In genomic region chr1:16961297-16962124, GRCh38 we compare ENCODE assay signal across 8 cellular contexts. TPM values are rescaled to one million over a fixed set of nuclear protein-coding genes. Genes with fewer than 3 reads are reported as not detected.
DNase-seq lines count a peak whose midpoint lies in the region; ATAC-seq, FAIRE-seq and TF ChIP-seq lines count a peak whose summit lies in the region.

No MANE protein-coding gene starts in this region.

- TF ChIP-seq POLR2A in H1 (IDR thresholded peaks at IDR 0.05; ENCODE audit: control extremely low read depth in 1 of 2, low read depth in 2 of 2, low read length in 2 of 2): no peak

- H3K4me3 ChIP-seq in NT2/D1 (ENCODE audit: insufficient read length, low read depth): no peak overlapping the region
- H3K4me3 ChIP-seq in H1 (ENCODE audit: extremely low read depth in 1 of 4, insufficient read depth in 2 of 4, low read depth in 3 of 4, low read length in 4 of 4): peak overlapping the region in 3 of 4 experiments; percentile 19 to 46 (median 27); a peak in 4 of 8 replicates
- H3K4me3 ChIP-seq in parathyroid adenoma (ENCODE audit: low read depth, low read length): no peak overlapping the region

- WGBS in H1 (ENCODE audit: extremely low coverage in 1 of 2, insufficient coverage in 1 of 2, insufficient read length in 1 of 2, insufficient replicate concordance in 2 of 2, low coverage in 1 of 2, low lambda C conversion rate in 2 of 2, missing lambda C conversion rate in 1 of 2), 2 experiments: 96% methylated on average over 12 of the region's 12 CpGs; no CpG with 5 or more reads in 1 of the 2 experiments

- no peak overlapping the region for H2BK120ac ChIP-seq in H1 (replicated peaks; ENCODE audit: low read depth, low read length)

- H3K4me1 Mint-ChIP-seq in CD4-positive, alpha-beta T cell (ENCODE audit: low read depth): peaks cover 10% of the 10 kb centered on the region

- no peaks in the 10 kb centered on the region for H3K79me1 ChIP-seq in H1 (ENCODE audit: low read depth, low read length)

- DNase-seq in CD4-positive, alpha-beta T cell: no peak
- DNase-seq in NT2/D1 (ENCODE audit: low read depth, low spot score) (no peak), H1 (ENCODE audit: low read depth in 1 of 2, low spot score in 2 of 2) (no peak), NCI-H524 treated with DMSO at 0.1 percent for 48 hours (lab: John Stamatoyannopoulos, UW) (no peak), NCI-H510A (lab: John Stamatoyannopoulos, UW) (no peak), HuH-7 (ENCODE audit: low spot score) (no peak)

- H4K20me1 ChIP-seq in H1 (replicated peaks in 1 of 2; ENCODE audit: control insufficient read depth in 1 of 2, insufficient read depth in 2 of 2, low read length in 2 of 2): peaks cover 0 to 5% of the 10 kb centered on the region in 2 experiments

- no peak overlapping the region for H4K8ac ChIP-seq in H1 (ENCODE audit: extremely low read depth, insufficient read depth, low read length)

- H3K18ac ChIP-seq in H1 (ENCODE audit: extremely low read depth, low read length): no peak overlapping the region

- no peaks in the 10 kb centered on the region for H3K27me3 Mint-ChIP-seq in CD4-positive, alpha-beta T cell

- H4K91ac ChIP-seq in H1 (replicated peaks; ENCODE audit: insufficient read length, low read length): no peak overlapping the region

- no peak overlapping the region for H2BK5ac ChIP-seq in H1 (ENCODE audit: low read depth, low read length)

- no peaks in the 10 kb centered on the region for H3K9me3 ChIP-seq in CD4-positive, alpha-beta T cell (ENCODE audit: control insufficient read depth, low read length)
- H3K9me3 ChIP-seq in NT2/D1 (ENCODE audit: insufficient read depth, low read length) (no peaks in the 10 kb centered on the region), H1 (ENCODE audit: insufficient read depth in 2 of 2, low read depth in 1 of 2, low read length in 1 of 2) (no peaks in the 10 kb centered on the region), parathyroid adenoma (ENCODE audit: control insufficient read depth, low read length) (no peaks in the 10 kb centered on the region)

- no peak for ATAC-seq in CD4-positive, alpha-beta T cell (ENCODE audit: poor library complexity)
- no peak for ATAC-seq in HG02763 (IDR thresholded peaks at IDR 0.05; ENCODE audit: unreplicated experiment)

- H3K27me3 ChIP-seq in CD4-positive, alpha-beta T cell (ENCODE audit: control insufficient read depth, insufficient read depth, low read length): no peaks in the 10 kb centered on the region
- H3K27me3 ChIP-seq in NT2/D1 (ENCODE audit: insufficient read depth, insufficient read length): no peaks in the 10 kb centered on the region
- H3K27me3 ChIP-seq in H1 (replicated peaks in 1 of 4; ENCODE audit: control insufficient read depth in 3 of 4, extremely low read depth in 1 of 4, insufficient read depth in 3 of 4, low read length in 3 of 4): no peaks in the 10 kb centered on the region
- H3K27me3 ChIP-seq in parathyroid adenoma (ENCODE audit: control insufficient read depth, insufficient read depth, low read length): no peaks in the 10 kb centered on the region

- TF ChIP-seq EP300 in H1 (IDR thresholded peaks at IDR 0.05; ENCODE audit: borderline replicate concordance in 1 of 2, low read depth in 2 of 2, low read length in 2 of 2): no peak

- CTCF ChIA-PET in CD4-positive, alpha-beta T cell (lab: Charles Lee): interaction anchor here (1.2 to 1.7 kb wide), 3 partner anchors 10 to 341 kb away, joined by 3 to 24 read pairs (median 4); no protein-coding TSS in a partner anchor
- CTCF ChIA-PET in H1 (lab: Charles Lee; ENCODE audit: partially characterized antibody): interaction anchor here (0.6 to 14.3 kb wide), 19 partner anchors 9 to 393 kb away, joined by 3 to 267 read pairs (median 5); partner anchors contain the start of genes CROCC and MFAP2

- no peaks in the 10 kb centered on the region for H3K4me1 ChIP-seq in NT2/D1 (ENCODE audit: insufficient read depth, insufficient read length)
- H3K4me1 ChIP-seq in H1 (replicated peaks in 1 of 4; ENCODE audit: control insufficient read depth in 3 of 4, insufficient read depth in 4 of 4, low read length in 3 of 4): no peaks in the 10 kb centered on the region
- H3K4me1 ChIP-seq in parathyroid adenoma: no peaks in the 10 kb centered on the region

- H3K79me2 ChIP-seq in H1 (ENCODE audit: control insufficient read depth in 1 of 2, insufficient read depth in 2 of 2, low read length in 2 of 2) (no peaks in the 10 kb centered on the region), parathyroid adenoma (no peaks in the 10 kb centered on the region)

- no peak for TF ChIP-seq CTCF in CD4-positive, alpha-beta T cell (IDR thresholded peaks at IDR 0.05)
- TF ChIP-seq CTCF in H1 (IDR thresholded peaks at IDR 0.05; ENCODE audit: control extremely low read depth in 1 of 3, insufficient read depth in 1 of 3, low read depth in 1 of 3, low read length in 3 of 3) (no peak), parathyroid adenoma (IDR thresholded peaks at IDR 0.05) (no peak)

- no peak overlapping the region for H3K23ac ChIP-seq in H1 (ENCODE audit: insufficient read length)

- H3K27ac Mint-ChIP-seq in CD4-positive, alpha-beta T cell: no peak overlapping the region

- H3K9ac ChIP-seq in NT2/D1 (ENCODE audit: insufficient read length, low read depth) (peak overlapping the region; percentile 67), H1 (replicated peaks in 1 of 4; ENCODE audit: extremely low read depth in 1 of 4, low read depth in 3 of 4, low read length in 3 of 4) (no peak overlapping the region), parathyroid adenoma (no peak overlapping the region)

- H3K23me2 ChIP-seq in H1 (ENCODE audit: low read depth, low read length): no peaks in the 10 kb centered on the region

- H2AK5ac ChIP-seq in H1 (ENCODE audit: low read depth, low read length): 0 out of 2 replicates have a peak overlapping the region, but pooled peaks have one; percentile 40

- H2BK15ac ChIP-seq in H1 (ENCODE audit: low read length): no peak overlapping the region

- H2BK12ac ChIP-seq in H1 (ENCODE audit: low read depth, low read length): no peak overlapping the region

- H3K36me3 ChIP-seq in NT2/D1 (ENCODE audit: insufficient read depth, insufficient read length, low read length) (peaks cover 9% of the 10 kb centered on the region), H1 (ENCODE audit: control insufficient read depth in 2 of 4, insufficient read depth in 4 of 4, low read length in 3 of 4) (peaks cover 5 to 20% (median 12%) of the 10 kb centered on the region in 4 experiments; a peak in 7 of 8 replicates), parathyroid adenoma (ENCODE audit: control insufficient read depth, insufficient read depth, low read length) (no peaks in the 10 kb centered on the region)

- no peak overlapping the region for H4K5ac ChIP-seq in H1 (ENCODE audit: insufficient read length, low read depth, low read length)

- peak overlapping the region; percentile 63 for H3K4me3 Mint-ChIP-seq in CD4-positive, alpha-beta T cell

- H3K4me2 ChIP-seq in H1 (ENCODE audit: insufficient read depth in 1 of 2, low read depth in 2 of 2, low read length in 2 of 2) (peak overlapping the region in 1 of 2 experiments; percentile 60; a peak in 2 of 4 replicates), parathyroid adenoma (ENCODE audit: low read length) (peak overlapping the region; percentile 17)

- H2AFZ ChIP-seq in H1 (ENCODE audit: low read length) (no peak overlapping the region), parathyroid adenoma (peak overlapping the region; percentile 50)

- no peak overlapping the region for H3K56ac ChIP-seq in H1 (replicated peaks; ENCODE audit: insufficient read length, low read depth, low read length)

- TF ChIP-seq RAD21 in H1 (IDR thresholded peaks at IDR 0.05 in 1 of 2, conservative IDR thresholded peaks at IDR 0.05 in 1 of 2; ENCODE audit: low read depth in 2 of 2, low read length in 2 of 2): no peak

- no peak overlapping the region for H3K14ac ChIP-seq in H1 (ENCODE audit: insufficient read length)

- intact Hi-C loops in CD4-positive, alpha-beta T cell (cut with DNase I, micrococcal nuclease): loop anchor here in 1 of 2 experiments (2.0 kb wide), 1 partner anchor 47 kb away; no protein-coding TSS in a partner anchor

- POLR2A ChIA-PET in CD4-positive, alpha-beta T cell (lab: Charles Lee): interaction anchor here (1.4 kb wide), 1 partner anchor 56 kb away, joined by 4 read pairs; no protein-coding TSS in a partner anchor
- POLR2A ChIA-PET in H1 (lab: Charles Lee; ENCODE audit: partially characterized antibody): interaction anchor here (0.6 to 1.7 kb wide), 7 partner anchors 9 to 52 kb away, joined by 3 to 6 read pairs (median 3); partner anchors contain the start of gene MFAP2

- H2BK20ac ChIP-seq in H1 (ENCODE audit: low read length): no peak overlapping the region

- FAIRE-seq in H1 (lab: Jason Lieb, UNC): no peak

- H3K36me3 Mint-ChIP-seq in CD4-positive, alpha-beta T cell (ENCODE audit: low read depth): peaks cover 17% of the 10 kb centered on the region

- H3K9me3 Mint-ChIP-seq in CD4-positive, alpha-beta T cell: no peaks in the 10 kb centered on the region

- H3K4ac ChIP-seq in H1 (replicated peaks; ENCODE audit: insufficient read length, low read depth, low read length): no peak overlapping the region

- H3K27ac ChIP-seq in CD4-positive, alpha-beta T cell (ENCODE audit: low read depth, low read length): no peak overlapping the region
- H3K27ac ChIP-seq in H1 (ENCODE audit: low read depth, low read length) (no peak overlapping the region), parathyroid adenoma (no peak overlapping the region)

RNA-seq across cellular contexts. Expression of gene MFAP2, which starts 18.9 kb away (rescaled TPM):
- total RNA-seq in CD4-positive, alpha-beta T cell: not detected
- total RNA-seq in H1 (2021; fragmentation: NEBNext Ultra II Directional; extraction: Animal tissue kit (Norgen Biotek cat#: 25700)): 172 and 188 TPM in 2 replicates
- 326 and 394 TPM in 2 replicates for polyA plus RNA-seq in H1 (2011; rRNA removed)
- polyA plus RNA-seq in H1 (2011; cell fraction: cytosol; rRNA removed): 219 TPM
- polyA plus RNA-seq in H1 (2011; cell fraction: nucleus; rRNA removed): 360 TPM
- polyA plus RNA-seq in H1 (2012, experiment 1 of 2): 114 to 218 TPM (median 204 TPM) in 4 replicates
- 253 TPM for polyA plus RNA-seq in H1 (2012, experiment 2 of 2)
- polyA plus RNA-seq in H1 (2013, experiment 1 of 2): 278 TPM
- 321 TPM for polyA plus RNA-seq in H1 (2013, experiment 2 of 2)
- polyA minus RNA-seq in H1 (2011; rRNA and poly(A)+ RNA removed): 64.4 and 85.3 TPM in 2 replicates
- polyA minus RNA-seq in H1 (2011; cell fraction: cytosol; rRNA and poly(A)+ RNA removed): 121 TPM
- polyA minus RNA-seq in H1 (2011; cell fraction: nucleus; rRNA and poly(A)+ RNA removed): 111 TPM

RNA-seq across cellular contexts. Expression of gene CROCC, which starts 39.8 kb away (rescaled TPM):
- total RNA-seq in CD4-positive, alpha-beta T cell: 10 to 100 TPM; 47.4 to 49.7 TPM
- total RNA-seq in H1 (2021; fragmentation: NEBNext Ultra II Directional; extraction: Animal tissue kit (Norgen Biotek cat#: 25700)): 39.5 and 42.3 TPM in 2 replicates
- 12.1 and 24.9 TPM in 2 replicates for polyA plus RNA-seq in H1 (2011; rRNA removed)
- polyA plus RNA-seq in H1 (2011; cell fraction: cytosol; rRNA removed): 35.6 TPM
- 147 TPM for polyA plus RNA-seq in H1 (2011; cell fraction: nucleus; rRNA removed)
- polyA plus RNA-seq in H1 (2012, experiment 1 of 2): 32.4 to 53.1 TPM (median 44.9 TPM) in 4 replicates
- polyA plus RNA-seq in H1 (2012, experiment 2 of 2): 16.9 TPM
- polyA plus RNA-seq in H1 (2013, experiment 1 of 2): 20.0 TPM
- 18.9 TPM for polyA plus RNA-seq in H1 (2013, experiment 2 of 2)
- polyA minus RNA-seq in H1 (2011; rRNA and poly(A)+ RNA removed): 13.7 and 18.3 TPM in 2 replicates
- 29.4 TPM for polyA minus RNA-seq in H1 (2011; cell fraction: cytosol; rRNA and poly(A)+ RNA removed)
- 44.5 TPM for polyA minus RNA-seq in H1 (2011; cell fraction: nucleus; rRNA and poly(A)+ RNA removed)

RNA-seq across cellular contexts. Expression of gene ATP13A2, which starts 50.2 kb away (rescaled TPM):
- 10 to 100 TPM; 27.0 to 30.6 TPM for total RNA-seq in CD4-positive, alpha-beta T cell
- 82.1 and 89.8 TPM in 2 replicates for total RNA-seq in H1 (2021; fragmentation: NEBNext Ultra II Directional; extraction: Animal tissue kit (Norgen Biotek cat#: 25700))
- 83.6 and 137 TPM in 2 replicates for polyA plus RNA-seq in H1 (2011; rRNA removed)
- polyA plus RNA-seq in H1 (2011; cell fraction: cytosol; rRNA removed): 64.7 TPM
- polyA plus RNA-seq in H1 (2011; cell fraction: nucleus; rRNA removed): 131 TPM
- 47.7 to 93.4 TPM (median 83.0 TPM) in 4 replicates for polyA plus RNA-seq in H1 (2012, experiment 1 of 2)
- 73.1 TPM for polyA plus RNA-seq in H1 (2012, experiment 2 of 2)
- polyA plus RNA-seq in H1 (2013, experiment 1 of 2): 78.0 TPM
- 85.3 TPM for polyA plus RNA-seq in H1 (2013, experiment 2 of 2)
- 96.7 and 126 TPM in 2 replicates for polyA minus RNA-seq in H1 (2011; rRNA and poly(A)+ RNA removed)
- polyA minus RNA-seq in H1 (2011; cell fraction: cytosol; rRNA and poly(A)+ RNA removed): 97.8 TPM
- polyA minus RNA-seq in H1 (2011; cell fraction: nucleus; rRNA and poly(A)+ RNA removed): 55.4 TPM

Comparison
In these comparisons a context has a peak if more than half of its experiments do, and no peak if none do; other contexts are left out.
1. H3K4me3 ChIP-seq: peak in H1 (3 of 4); none in NT2/D1 (single experiment) and parathyroid adenoma (single experiment).
2. RNA of gene MFAP2, which starts 18.9 kb away (total RNA-seq): 172 to 188 TPM in H1; not detected in CD4-positive, alpha-beta T cell; every median in the first group is over 100 times any median in the second.